ENCODE assay signal across 8 cellular contexts in the genomic region with DNA sequence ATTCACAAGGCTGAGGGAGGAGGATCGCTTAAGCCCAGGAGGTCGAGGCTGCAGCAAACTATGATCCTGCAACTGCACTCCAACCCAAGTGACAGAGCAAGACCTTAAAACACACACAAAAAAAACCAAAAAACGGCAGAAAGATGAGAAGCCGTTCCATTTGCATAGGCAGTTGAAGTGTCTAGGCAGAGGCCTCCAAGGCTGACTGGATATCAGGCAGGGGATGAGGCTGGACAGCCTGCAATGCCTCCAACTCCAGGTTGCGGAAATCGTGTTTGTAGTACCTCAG. TPM values are rescaled to one million over a fixed set of nuclear protein-coding genes. Genes with fewer than 3 reads are reported as not detected.
DNase-seq lines count a peak whose midpoint lies in the region; ATAC-seq, FAIRE-seq and TF ChIP-seq lines count a peak whose summit lies in the region.

No MANE protein-coding gene starts in this region.

- TF ChIP-seq RAD21 in GM12878 (IDR thresholded peaks at IDR 0.05; ENCODE audit: insufficient read depth, low read depth, low read length), result no peak

- peaks cover 5% of the 10 kb centered on the region for H3K79me2 ChIP-seq in GM12878 (ENCODE audit: control insufficient read depth, insufficient read depth, low read length)

- H3K36me3 ChIP-seq in heart right ventricle, result peaks cover 0 to 10% (median 0%) of the 10 kb centered on the region in 9 donors
- H3K36me3 ChIP-seq in GM12878 (ENCODE audit: control insufficient read depth in 2 of 2, insufficient read depth in 2 of 2, low read length in 1 of 2), result no peaks in the 10 kb centered on the region; a peak in 1 of 4 replicates
- peaks cover 9% of the 10 kb centered on the region for H3K36me3 ChIP-seq in mesodermal cell (ENCODE audit: control insufficient read depth, insufficient read depth, low read length)
- no peaks in the 10 kb centered on the region for H3K36me3 ChIP-seq in upper lobe of right lung

- POLR2A ChIA-PET in GM12878 (lab: Charles Lee), result no interaction called here

- FAIRE-seq in GM12878 (lab: Jason Lieb, UNC), result peak; percentile 84

- SMC1A ChIA-PET in GM12878 (lab: Charles Lee; ENCODE audit: uncharacterized antibody, unreplicated experiment), result interaction anchor here (2.9 kb wide), 1 partner anchor 77 kb away, joined by 24 read pairs; no protein-coding TSS in a partner anchor

- no peak overlapping the region; the same call in 1 of the 2 replicates for H3K9ac ChIP-seq in GM12878 (ENCODE audit: control insufficient read depth, insufficient read depth, low read length)

- no peak for TF ChIP-seq POLR2A in GM12878 (IDR thresholded peaks at IDR 0.05; ENCODE audit: low read depth, low read length)
- TF ChIP-seq POLR2A in lower leg skin (IDR thresholded peaks at IDR 0.05), result no peak

- H3K4me3 ChIP-seq in heart right ventricle, result peak overlapping the region in 9 of 10 donors; percentile 44 to 89 (median 67)
- peak overlapping the region; percentile 86 for H3K4me3 ChIP-seq in GM12878
- H3K4me3 ChIP-seq in mesodermal cell (ENCODE audit: extremely low read depth, insufficient read depth, low read length, poor library complexity, severe bottlenecking), result peak overlapping the region; percentile 80
- H3K4me3 ChIP-seq in upper lobe of right lung, result peak overlapping the region; percentile 72
- H3K4me3 ChIP-seq in lower leg skin (ENCODE audit: low read depth, poor library complexity, severe bottlenecking), result no peak overlapping the region

- TF ChIP-seq EP300 in GM12878 (IDR thresholded peaks at IDR 0.05; ENCODE audit: borderline replicate concordance in 1 of 2, control insufficient read depth in 1 of 2, low read depth in 2 of 2, low read length in 2 of 2), result no peak

- ATAC-seq in heart right ventricle (no peak), left ventricle myocardium superior (no peak), GM12878 (no peak), upper lobe of right lung (no peak)

- RAD21 ChIA-PET in GM12878 (lab: Charles Lee; ENCODE audit: unreplicated experiment), result no interaction called here

- intact Hi-C loops in heart right ventricle (cut with DNase I), result loop anchor here in 9 of 10 donors (1.0 to 5.0 kb wide), 5 partner anchors 74 to 79 kb away; no protein-coding TSS in a partner anchor
- intact Hi-C loops in left ventricle myocardium superior (cut with micrococcal nuclease), result no loop called here
- intact Hi-C loops in GM12878 (cut with micrococcal nuclease; ENCODE audit: unreplicated experiment), result loop anchor here (1.0 to 10.0 kb wide), 4 partner anchors 77 to 267 kb away; a partner anchor contains a TSS
- intact Hi-C loops in upper lobe of right lung (cut with DNase I), result no loop called here
- intact Hi-C loops in lower leg skin (cut with DNase I; ENCODE audit: low total_unique reads), result no loop called here

- H4K20me1 ChIP-seq in GM12878 (ENCODE audit: control insufficient read depth, insufficient read depth), result no peaks in the 10 kb centered on the region

- peak overlapping the region; percentile 99 for H3K4me2 ChIP-seq in GM12878 (ENCODE audit: control insufficient read depth, insufficient read depth)

- H2AFZ ChIP-seq in GM12878 (ENCODE audit: control insufficient read depth, low read depth, low read length), result peak overlapping the region; percentile 93

- DNase-seq in heart right ventricle, result no peak
- DNase-seq in left ventricle myocardium superior, result no peak
- no peak for DNase-seq in GM12878 (ENCODE audit: low read depth, low spot score)
- DNase-seq in upper lobe of right lung, result no peak
- DNase-seq in EL, result no peak
- no peak for DNase-seq in HuH-7 (ENCODE audit: low spot score)
- DNase-seq in lower leg skin (ENCODE audit: low spot score in 2 of 2), result no peak

- H3K27ac ChIP-seq in heart right ventricle (peak overlapping the region; percentile 80 to 97 (median 94)), GM12878 (ENCODE audit: control insufficient read depth, insufficient read depth) (peak overlapping the region; percentile 51; the same call in 1 of the 2 replicates), mesodermal cell (ENCODE audit: low read depth, low read length, severe bottlenecking) (no peak overlapping the region), upper lobe of right lung (peak overlapping the region; percentile 75)

- no peaks in the 10 kb centered on the region for H3K9me3 ChIP-seq in heart right ventricle
- H3K9me3 ChIP-seq in GM12878 (replicated peaks; ENCODE audit: control insufficient read depth, insufficient read depth, low read length), result no peaks in the 10 kb centered on the region
- H3K9me3 ChIP-seq in mesodermal cell (ENCODE audit: control insufficient read depth, low read length), result no peaks in the 10 kb centered on the region
- H3K9me3 ChIP-seq in upper lobe of right lung, result no peaks in the 10 kb centered on the region

- WGBS in heart right ventricle, 2 donors, result 27 to 30% methylated on average over 6 of the region's 6 CpGs
- 17% methylated on average over 6 of the region's 6 CpGs for WGBS in GM12878 (ENCODE audit: insufficient coverage, insufficient replicate concordance, low lambda C conversion rate, missing lambda C conversion rate)
- 21 to 42% methylated on average over 5 of the region's 6 CpGs for WGBS in mesodermal cell (ENCODE audit: insufficient coverage in 2 of 2), 2 experiments
- WGBS in lower leg skin, 2 donors, result 22 to 24% methylated on average over 6 of the region's 6 CpGs

- BruUV-seq in GM12878 (replicated peaks; lab: Mats Ljungman, UMichigan), result no TSS peak

- in situ Hi-C loops in GM12878 (cut with MboI), result loop anchor here (5.0 kb wide), 1 partner anchor 79 kb away; no protein-coding TSS in a partner anchor

- peaks cover 0 to 24% (median 16%) of the 10 kb centered on the region in 9 donors for H3K4me1 ChIP-seq in heart right ventricle
- H3K4me1 ChIP-seq in GM12878 (ENCODE audit: control insufficient read depth, insufficient read depth, low read length), result peaks cover 4% of the 10 kb centered on the region; the same call in 1 of the 2 replicates
- H3K4me1 ChIP-seq in mesodermal cell (ENCODE audit: control insufficient read depth, insufficient read depth, low read length, poor library complexity, severe bottlenecking), result peaks cover 11% of the 10 kb centered on the region
- H3K4me1 ChIP-seq in upper lobe of right lung, result peaks cover 8% of the 10 kb centered on the region

- CTCF ChIA-PET in GM12878 (lab: Yijun Ruan, JAX), result interaction anchor here (0.9 to 2.1 kb wide), 3 partner anchors 21 to 76 kb away, joined by 4 to 25 read pairs (median 4); no protein-coding TSS in a partner anchor

- TF ChIP-seq CTCF in heart right ventricle (IDR thresholded peaks at IDR 0.05) (peak in 1 of 9 donors; percentile 64), GM12878 (IDR thresholded peaks at IDR 0.05 in 2 of 3, conservative IDR thresholded peaks at IDR 0.05 in 1 of 3; ENCODE audit: control insufficient read depth in 2 of 3, extremely low read depth in 1 of 3, insufficient read depth in 1 of 3, low read depth in 3 of 3, low read length in 3 of 3) (no peak), upper lobe of right lung (IDR thresholded peaks at IDR 0.05) (no peak), lower leg skin (IDR thresholded peaks at IDR 0.05) (no peak)

- no peaks in the 10 kb centered on the region for H3K27me3 ChIP-seq in heart right ventricle
- no peaks in the 10 kb centered on the region for H3K27me3 ChIP-seq in GM12878 (replicated peaks in 1 of 2; ENCODE audit: control insufficient read depth in 2 of 2, insufficient read depth in 2 of 2, low read length in 1 of 2)
- H3K27me3 ChIP-seq in upper lobe of right lung, result no peaks in the 10 kb centered on the region

RNA-seq across cellular contexts. Expression of a gene that starts 2.0 kb away (rescaled TPM):
- total RNA-seq in heart right ventricle (1 to 10 TPM; 4.1 to 8.7 (median 5.8) TPM), left ventricle myocardium superior (5.7 TPM), GM12878 (2014; rRNA removed) (19.8 and 23.6 TPM in 2 replicates), GM12878 (2014; rRNA removed; fragmentation: Illumina TruSeq; extraction: Trizol) (6.2 and 6.8 TPM in 2 replicates), GM12878 (2021) (27.5 and 32.1 TPM in 2 replicates), upper lobe of right lung (13.4 TPM), lower leg skin (10 to 100 TPM; 17.7 to 25.1 (median 22.1) TPM)
- polyA plus RNA-seq in heart right ventricle (10 to 100 TPM in 1 of 2 donors, 1 to 10 TPM in 1; 5.4 to 14.1 TPM), GM12878 (2011; rRNA removed) (4.7 and 11.5 TPM in 2 replicates), GM12878 (2014; fragmentation: Illumina TruSeq; extraction: Trizol) (1.5 and 3.8 TPM in 2 replicates), GM12878 (2014; fragmentation: Nextera tagmentation; extraction: Ambion mirVana) (under 1 TPM in 1 of 2 experiments, not detected in 1; 0.02 TPM), GM12878 (2014; rRNA removed) (15.5 and 18.7 TPM in 2 replicates), GM12878 (2016; fragmentation: Nextera tagmentation; extraction: Ambion mirVana) (under 1 TPM; 0.66 TPM)
- 18.6 and 24.2 TPM in 2 replicates for total RNA-seq in GM12878 (2013; cell fraction: nucleolus; rRNA removed)
- polyA plus RNA-seq in GM12878 (2011; ENCODE audit: low read depth), result 3.2 TPM
- 14.3 and 20.2 TPM in 2 replicates for polyA plus RNA-seq in GM12878 (2011; cell fraction: cytosol; rRNA removed)
- 35.4 and 47.5 TPM in 2 replicates for polyA plus RNA-seq in GM12878 (2011; cell fraction: nucleus; rRNA removed)
- polyA plus RNA-seq in GM12878 (2012), result 13.5 and 15.5 TPM in 2 replicates
- 6.6 and 15.9 TPM in 2 replicates for polyA minus RNA-seq in GM12878 (2011; rRNA and poly(A)+ RNA removed)
- 12.9 and 18.2 TPM in 2 replicates for polyA minus RNA-seq in GM12878 (2011; cell fraction: cytosol; rRNA and poly(A)+ RNA removed)
- polyA minus RNA-seq in GM12878 (2011; cell fraction: nucleus; rRNA and poly(A)+ RNA removed), result 6.0 and 13.4 TPM in 2 replicates
- polyA plus RNA-seq in mesodermal cell (2013, experiment 1 of 2), result 46.4 TPM
- polyA plus RNA-seq in mesodermal cell (2013, experiment 2 of 2), result 39.9 TPM

RNA-seq across cellular contexts. Expression of a gene that starts 25.0 kb away (rescaled TPM):
- 10 to 100 TPM in 9 of 10 donors, 1 to 10 TPM in 1; 8.6 to 28.2 (median 19.9) TPM for total RNA-seq in heart right ventricle
- 10 to 100 TPM in 1 of 2 donors, 1 to 10 TPM in 1; 6.5 to 10.4 TPM for polyA plus RNA-seq in heart right ventricle
- total RNA-seq in left ventricle myocardium superior, result 7.5 TPM
- total RNA-seq in GM12878 (2013; cell fraction: nucleolus; rRNA removed), result not detected in 2 replicates
- 0.05 and 0.11 TPM in 2 replicates for total RNA-seq in GM12878 (2014; rRNA removed)
- 0.09 and 0.14 TPM in 2 replicates for total RNA-seq in GM12878 (2014; rRNA removed; fragmentation: Illumina TruSeq; extraction: Trizol)
- total RNA-seq in GM12878 (2021), result 0.45 and 0.46 TPM in 2 replicates
- not detected for polyA plus RNA-seq in GM12878 (2011; ENCODE audit: low read depth)
- polyA plus RNA-seq in GM12878 (2011; rRNA removed), result 0.11 TPM in 1 of 2 replicates, not detected in the other
- polyA plus RNA-seq in GM12878 (2011; cell fraction: cytosol; rRNA removed), result 0.07 and 0.13 TPM in 2 replicates
- 0.15 and 0.23 TPM in 2 replicates for polyA plus RNA-seq in GM12878 (2011; cell fraction: nucleus; rRNA removed)
- 0.13 and 0.19 TPM in 2 replicates for polyA plus RNA-seq in GM12878 (2012)
- polyA plus RNA-seq in GM12878 (2014; fragmentation: Illumina TruSeq; extraction: Trizol), result 0.16 TPM in 1 of 2 replicates, not detected in the other
- polyA plus RNA-seq in GM12878 (2014; fragmentation: Nextera tagmentation; extraction: Ambion mirVana), result under 1 TPM in 1 of 2 experiments, not detected in 1; 0.04 TPM
- polyA plus RNA-seq in GM12878 (2014; rRNA removed), result 0.22 and 0.34 TPM in 2 replicates
- polyA plus RNA-seq in GM12878 (2016; fragmentation: Nextera tagmentation; extraction: Ambion mirVana), result not detected
- polyA minus RNA-seq in GM12878 (2011; rRNA and poly(A)+ RNA removed), result 0.57 and 0.80 TPM in 2 replicates
- polyA minus RNA-seq in GM12878 (2011; cell fraction: cytosol; rRNA and poly(A)+ RNA removed), result not detected in 2 replicates
- polyA minus RNA-seq in GM12878 (2011; cell fraction: nucleus; rRNA and poly(A)+ RNA removed), result 0.48 and 0.57 TPM in 2 replicates
- polyA plus RNA-seq in mesodermal cell (2013, experiment 1 of 2), result 5.8 TPM
- 5.4 TPM for polyA plus RNA-seq in mesodermal cell (2013, experiment 2 of 2)
- 9.3 TPM for total RNA-seq in upper lobe of right lung
- total RNA-seq in lower leg skin, result 1 to 10 TPM in 2 of 4 donors, under 1 TPM in 1, not detected in 1; 0.80 to 3.0 (median 2.5) TPM

RNA-seq across cellular contexts. Expression of a gene that starts 27.5 kb away (rescaled TPM):
- total RNA-seq in heart right ventricle (10 to 100 TPM in 8 of 10 donors, 1 to 10 TPM in 2; 7.8 to 19.8 (median 11.4) TPM), left ventricle myocardium superior (10.8 TPM), GM12878 (2014; rRNA removed) (19.5 and 22.4 TPM in 2 replicates), GM12878 (2014; rRNA removed; fragmentation: Illumina TruSeq; extraction: Trizol) (7.0 and 7.2 TPM in 2 replicates), GM12878 (2021) (17.3 TPM in 2 replicates), upper lobe of right lung (19.5 TPM), lower leg skin (10 to 100 TPM; 22.9 to 37.7 (median 34.6) TPM)
- polyA plus RNA-seq in heart right ventricle (10 to 100 TPM; 10.1 to 15.4 TPM), GM12878 (2011; rRNA removed) (8.3 and 15.2 TPM in 2 replicates), GM12878 (2014; fragmentation: Illumina TruSeq; extraction: Trizol) (5.6 and 8.6 TPM in 2 replicates), GM12878 (2014; fragmentation: Nextera tagmentation; extraction: Ambion mirVana) (1 to 10 TPM; 3.4 to 8.5 TPM), GM12878 (2014; rRNA removed) (18.6 and 19.7 TPM in 2 replicates), GM12878 (2016; fragmentation: Nextera tagmentation; extraction: Ambion mirVana) (10 to 100 TPM; 21.3 to 21.9 TPM)
- total RNA-seq in GM12878 (2013; cell fraction: nucleolus; rRNA removed), result 14.8 and 15.5 TPM in 2 replicates
- 9.1 TPM for polyA plus RNA-seq in GM12878 (2011; ENCODE audit: low read depth)
- 23.5 and 26.1 TPM in 2 replicates for polyA plus RNA-seq in GM12878 (2011; cell fraction: cytosol; rRNA removed)
- polyA plus RNA-seq in GM12878 (2011; cell fraction: nucleus; rRNA removed), result 12.2 and 17.5 TPM in 2 replicates
- polyA plus RNA-seq in GM12878 (2012), result 19.4 and 25.7 TPM in 2 replicates
- polyA minus RNA-seq in GM12878 (2011; rRNA and poly(A)+ RNA removed), result 16.2 and 26.9 TPM in 2 replicates
- 6.3 and 9.1 TPM in 2 replicates for polyA minus RNA-seq in GM12878 (2011; cell fraction: cytosol; rRNA and poly(A)+ RNA removed)
- 8.0 and 8.9 TPM in 2 replicates for polyA minus RNA-seq in GM12878 (2011; cell fraction: nucleus; rRNA and poly(A)+ RNA removed)
- 32.5 TPM for polyA plus RNA-seq in mesodermal cell (2013, experiment 1 of 2)
- polyA plus RNA-seq in mesodermal cell (2013, experiment 2 of 2), result 27.7 TPM

RNA-seq across cellular contexts. Expression of a gene that starts 27.5 kb away (rescaled TPM):
- total RNA-seq in heart right ventricle (10 to 100 TPM; 24.2 to 31.3 (median 27.0) TPM), left ventricle myocardium superior (29.6 TPM), GM12878 (2014; rRNA removed) (21.7 and 30.5 TPM in 2 replicates), GM12878 (2014; rRNA removed; fragmentation: Illumina TruSeq; extraction: Trizol) (9.0 and 12.0 TPM in 2 replicates), GM12878 (2021) (20.2 and 20.3 TPM in 2 replicates), upper lobe of right lung (25.3 TPM), lower leg skin (10 to 100 TPM; 43.1 to 79.1 (median 63.0) TPM)
- polyA plus RNA-seq in heart right ventricle (10 to 100 TPM; 30.5 to 68.8 TPM), GM12878 (2011; rRNA removed) (10.5 and 15.3 TPM in 2 replicates), GM12878 (2014; fragmentation: Illumina TruSeq; extraction: Trizol) (2.6 and 8.5 TPM in 2 replicates), GM12878 (2014; fragmentation: Nextera tagmentation; extraction: Ambion mirVana) (1 to 10 TPM; 1.1 to 2.1 TPM), GM12878 (2014; rRNA removed) (28.1 and 37.3 TPM in 2 replicates), GM12878 (2016; fragmentation: Nextera tagmentation; extraction: Ambion mirVana) (10 to 100 TPM in 1 of 2 experiments, 1 to 10 TPM in 1; 9.7 to 26.6 TPM)
- 7.3 and 8.8 TPM in 2 replicates for total RNA-seq in GM12878 (2013; cell fraction: nucleolus; rRNA removed)
- polyA plus RNA-seq in GM12878 (2011; ENCODE audit: low read depth), result 3.3 TPM
- 14.9 and 26.6 TPM in 2 replicates for polyA plus RNA-seq in GM12878 (2011; cell fraction: cytosol; rRNA removed)
- polyA plus RNA-seq in GM12878 (2011; cell fraction: nucleus; rRNA removed), result 9.7 and 9.9 TPM in 2 replicates
- 9.6 and 11.8 TPM in 2 replicates for polyA plus RNA-seq in GM12878 (2012)
- 2.3 and 4.8 TPM in 2 replicates for polyA minus RNA-seq in GM12878 (2011; rRNA and poly(A)+ RNA removed)
- 2.8 and 5.7 TPM in 2 replicates for polyA minus RNA-seq in GM12878 (2011; cell fraction: cytosol; rRNA and poly(A)+ RNA removed)
- 1.3 and 1.6 TPM in 2 replicates for polyA minus RNA-seq in GM12878 (2011; cell fraction: nucleus; rRNA and poly(A)+ RNA removed)
- 40.1 TPM for polyA plus RNA-seq in mesodermal cell (2013, experiment 1 of 2)
- polyA plus RNA-seq in mesodermal cell (2013, experiment 2 of 2), result 34.2 TPM

RNA-seq across cellular contexts. Expression of a gene that starts 36.2 kb away (rescaled TPM):
- 10 to 100 TPM in 2 of 10 donors, 1 to 10 TPM in 8; 7.5 to 11.4 (median 9.2) TPM for total RNA-seq in heart right ventricle
- polyA plus RNA-seq in heart right ventricle, result 10 to 100 TPM in 1 of 2 donors, 1 to 10 TPM in 1; 5.8 to 11.2 TPM
- total RNA-seq in left ventricle myocardium superior, result 11.0 TPM
- 9.8 and 13.3 TPM in 2 replicates for total RNA-seq in GM12878 (2013; cell fraction: nucleolus; rRNA removed)
- total RNA-seq in GM12878 (2014; rRNA removed), result 1.7 and 3.6 TPM in 2 replicates
- total RNA-seq in GM12878 (2014; rRNA removed; fragmentation: Illumina TruSeq; extraction: Trizol), result 2.0 and 2.1 TPM in 2 replicates
- 20.6 and 25.9 TPM in 2 replicates for total RNA-seq in GM12878 (2021)
- polyA plus RNA-seq in GM12878 (2011; ENCODE audit: low read depth), result 7.8 TPM
- 0.37 and 1.5 TPM in 2 replicates for polyA plus RNA-seq in GM12878 (2011; rRNA removed)
- polyA plus RNA-seq in GM12878 (2011; cell fraction: cytosol; rRNA removed), result 1.5 and 1.6 TPM in 2 replicates
- polyA plus RNA-seq in GM12878 (2011; cell fraction: nucleus; rRNA removed), result 9.6 and 18.4 TPM in 2 replicates
- polyA plus RNA-seq in GM12878 (2012), result 9.9 and 23.0 TPM in 2 replicates
- polyA plus RNA-seq in GM12878 (2014; fragmentation: Illumina TruSeq; extraction: Trizol), result 8.9 and 11.4 TPM in 2 replicates
- under 1 TPM; 0.02 to 0.18 TPM for polyA plus RNA-seq in GM12878 (2014; fragmentation: Nextera tagmentation; extraction: Ambion mirVana)
- polyA plus RNA-seq in GM12878 (2014; rRNA removed), result 10.6 and 15.2 TPM in 2 replicates
- polyA plus RNA-seq in GM12878 (2016; fragmentation: Nextera tagmentation; extraction: Ambion mirVana), result 1 to 10 TPM; 6.1 to 7.4 TPM
- polyA minus RNA-seq in GM12878 (2011; rRNA and poly(A)+ RNA removed), result 1.6 and 2.2 TPM in 2 replicates
- 4.3 and 11.0 TPM in 2 replicates for polyA minus RNA-seq in GM12878 (2011; cell fraction: cytosol; rRNA and poly(A)+ RNA removed)
- 3.6 and 8.7 TPM in 2 replicates for polyA minus RNA-seq in GM12878 (2011; cell fraction: nucleus; rRNA and poly(A)+ RNA removed)
- polyA plus RNA-seq in mesodermal cell (2013, experiment 1 of 2), result 15.9 TPM
- polyA plus RNA-seq in mesodermal cell (2013, experiment 2 of 2), result 13.6 TPM
- total RNA-seq in upper lobe of right lung, result 18.6 TPM
- total RNA-seq in lower leg skin, result 10 to 100 TPM in 3 of 4 donors, 1 to 10 TPM in 1; 9.2 to 22.4 (median 10.7) TPM

Comparison
In these comparisons a context has a peak if more than half of its experiments do, and no peak if none do; other contexts are left out.
1. intact Hi-C loops: an anchor here in heart right ventricle (1.0 to 5.0 kb wide) and GM12878 (1.0 to 10.0 kb wide); none called in left ventricle myocardium superior, upper lobe of right lung and lower leg skin.